ENCODE assay signal across 28 cellular contexts in the genomic region with DNA sequence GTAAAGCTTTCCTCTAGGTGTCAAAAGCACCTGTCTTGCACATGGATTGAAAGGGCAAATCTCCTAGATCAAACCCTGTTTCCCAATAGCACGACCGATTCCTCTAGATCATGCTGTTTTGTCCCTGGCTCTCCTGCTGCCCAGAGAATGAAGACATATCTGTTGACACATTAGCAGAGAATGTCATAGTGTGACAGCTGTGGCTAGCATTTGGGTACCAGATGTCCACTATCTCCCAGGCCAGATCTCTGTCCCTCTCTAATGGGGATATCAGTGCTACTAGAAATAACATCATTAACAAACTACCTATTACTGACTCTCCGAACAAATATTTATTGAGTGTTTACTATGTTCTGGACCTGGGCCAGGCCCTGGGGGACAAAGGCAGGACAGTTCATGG.
"Had no signal": no experiment of that assay in that cellular context is flagged by ENCODE, and none has a peak within 500 bp of the region (broad histone marks: within the 10 kb centered on the region; RNA-seq: fewer than 3 reads in every experiment).

No MANE protein-coding gene starts in this region.

- H3K4me2 ChIP-seq: neural progenitor cell, smooth muscle cell had no signal

- H3K4me3 ChIP-seq: coronary artery, esophagus muscularis mucosa, lung, mucosa of descending colon, neural progenitor cell, right lobe of liver, smooth muscle cell, testis, tibial artery had no signal

- H3K27me3 Mint-ChIP-seq: stimulated activated memory B cell treated with anti-CD40 and anti-IgM and Interleukin-4, amounts not matched to agents 10 μg/mL and 1 μg/mL and 100 μg/mL, for 72 hours had no signal

- H3K4me1 ChIP-seq: esophagus muscularis mucosa, parathyroid adenoma, right lobe of liver, testis, tibial artery had no signal

- DNase-seq: dermis blood vessel endothelial cell; effector memory CD4-positive, alpha-beta T cell; foreskin melanocyte; hypothalamus; immature natural killer cell; left ventricle myocardium superior; mucosa of descending colon; naive thymus-derived CD4-positive, alpha-beta T cell; right lobe of liver; stimulated activated CD4-positive, alpha-beta T cell treated with anti-CD3 and anti-CD28 coated beads, Interleukin-12 subunit alpha, Interleukin-12 subunit beta, amount 100 ng/mL, for 4 hours; stimulated activated CD4-positive, alpha-beta T cell treated with anti-CD3 and anti-CD28 coated beads, Interleukin-1b, Interleukin-23, amount 100 ng/mL, for 48 hours; stimulated activated CD4-positive, alpha-beta T cell treated with anti-CD3 and anti-CD28 coated beads, Interleukin-4, amount 100 ng/mL, for 4 hours; stimulated activated naive CD8-positive, alpha-beta T cell treated with anti-CD3 and anti-CD28 coated beads, Interleukin-15, Interleukin-2, amounts not matched to agents 100 U/mL and 50 U/mL, for 24 hours; substantia nigra; testis; tibial artery had no signal

- ATAC-seq: left ventricle myocardium superior; mucosa of descending colon; naive thymus-derived CD4-positive, alpha-beta T cell; right lobe of liver; stimulated activated memory B cell treated with anti-CD40 and anti-IgM and Interleukin-4, amounts not matched to agents 10 μg/mL and 1 μg/mL and 100 μg/mL, for 72 hours; stimulated activated naive CD8-positive, alpha-beta T cell treated with anti-CD3 and anti-CD28 coated beads, Interleukin-15, Interleukin-2, amounts not matched to agents 100 U/mL and 50 U/mL, for 24 hours had no signal

- H3K9ac ChIP-seq: neural progenitor cell, parathyroid adenoma had no signal

- H3K9me3 Mint-ChIP-seq: neural progenitor cell, type B pancreatic cell had no signal

- H3K4me1 Mint-ChIP-seq: immature natural killer cell; memory B cell; naive thymus-derived CD4-positive, alpha-beta T cell; stimulated activated memory B cell treated with anti-CD40 and anti-IgM and Interleukin-4, amounts not matched to agents 10 μg/mL and 1 μg/mL and 100 μg/mL, for 72 hours had no signal

- H3K36me3 ChIP-seq: esophagus muscularis mucosa, neural progenitor cell, right lobe of liver, tibial artery had no signal

- H3K79me2 ChIP-seq: parathyroid adenoma had no signal

- H3K9me3 ChIP-seq: mucosa of descending colon, right lobe of liver, testis, tibial artery had no signal

- H3K27me3 ChIP-seq: neural progenitor cell, right lobe of liver, testis, tibial artery had no signal

- H3K4me3 Mint-ChIP-seq: immature natural killer cell; memory B cell; mesothelial cell of epicardium; naive thymus-derived CD4-positive, alpha-beta T cell; nephron; neural progenitor cell; stimulated activated memory B cell treated with anti-CD40 and anti-IgM and Interleukin-4, amounts not matched to agents 10 μg/mL and 1 μg/mL and 100 μg/mL, for 72 hours; type B pancreatic cell had no signal

- H3K36me3 Mint-ChIP-seq: immature natural killer cell; memory B cell; mesothelial cell of epicardium; neural progenitor cell; stimulated activated memory B cell treated with anti-CD40 and anti-IgM and Interleukin-4, amounts not matched to agents 10 μg/mL and 1 μg/mL and 100 μg/mL, for 72 hours; type B pancreatic cell had no signal

- H3K27ac Mint-ChIP-seq: immature natural killer cell; memory B cell; mesothelial cell of epicardium; naive thymus-derived CD4-positive, alpha-beta T cell; nephron; neural progenitor cell; progenitor cell of endocrine pancreas; stimulated activated memory B cell treated with anti-CD40 and anti-IgM and Interleukin-4, amounts not matched to agents 10 μg/mL and 1 μg/mL and 100 μg/mL, for 72 hours; type B pancreatic cell had no signal

- H3K27ac ChIP-seq: coronary artery, esophagus muscularis mucosa, neural progenitor cell, parathyroid adenoma, right lobe of liver, testis, tibial artery had no signal
